Comparison of ENCODE assay signal across 1 cellular context in genomic region chr1:48202030-48202752, GRCh38.
TF ChIP-seq lines count a peak whose summit lies in the region.

No MANE protein-coding gene starts in this region.

TF ChIP-seq in liver, 16 proteins besides CTCF, POLR2A, EP300 and RAD21 (continued from another document):
- no peak for TF ChIP-seq REST (IDR thresholded peaks at IDR 0.05)
- no peak for TF ChIP-seq JUND (IDR thresholded peaks at IDR 0.05)
- TF ChIP-seq FOXA2 (IDR thresholded peaks at IDR 0.05): no peak
- no peak for TF ChIP-seq RXRA (IDR thresholded peaks at IDR 0.05)
- no peak for TF ChIP-seq HNF4G (IDR thresholded peaks at IDR 0.05)
- no peak for TF ChIP-seq FOXA1 (IDR thresholded peaks at IDR 0.05)
